ENCODE assay signal across 31 cellular contexts in the genomic region with DNA sequence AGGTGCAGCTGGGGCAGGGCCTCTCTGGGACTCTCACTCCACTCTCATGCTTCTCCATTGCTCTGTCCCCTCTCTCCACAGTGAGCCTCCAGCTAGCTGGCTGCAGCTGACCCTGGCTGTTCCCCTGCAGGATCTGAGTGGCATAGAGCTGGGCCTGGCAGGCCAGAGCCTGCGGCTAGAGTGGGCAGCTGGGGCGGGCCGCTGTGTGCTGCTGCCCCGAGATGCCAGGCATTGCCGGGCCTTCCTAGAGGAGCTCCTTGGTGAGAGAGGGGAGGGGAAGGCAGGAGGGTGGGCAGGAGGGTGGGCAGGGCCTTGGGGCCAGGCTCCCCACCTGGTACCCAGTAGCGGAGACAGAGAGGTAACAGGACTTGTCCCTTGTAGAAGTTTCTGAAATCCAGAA. TPM values are rescaled to one million over a fixed set of nuclear protein-coding genes. Genes with fewer than 3 reads are reported as not detected.
"Had no signal": no experiment of that assay in that cellular context is flagged by ENCODE, and none has a peak within 500 bp of the region (broad histone marks: within the 10 kb centered on the region; RNA-seq: fewer than 3 reads in every experiment).

No MANE protein-coding gene starts in this region.

- ATAC-seq: left colon, left lung, lower lobe of right lung, right cardiac atrium had no signal

- DNase-seq: head of caudate nucleus; hippocampal formation; left colon; left lung; lower lobe of right lung; mammary epithelial cell; mesenchymal stem cell; occipital lobe; right cardiac atrium; stimulated activated CD4-positive, alpha-beta T cell treated with anti-CD3 and anti-CD28 coated beads, Interleukin-12 subunit alpha, Interleukin-12 subunit beta, amount 100 ng/mL, for 4 hours; stimulated activated CD4-positive, alpha-beta T cell treated with anti-CD3 and anti-CD28 coated beads, Interleukin-15, amount 100 ng/mL, for 24 hours; stimulated activated CD4-positive, alpha-beta T cell treated with anti-CD3 and anti-CD28 coated beads, Interleukin-2, amount 100 ng/mL, for 24 hours; stimulated activated CD4-positive, alpha-beta T cell treated with anti-CD3 and anti-CD28 coated beads, Interleukin-4, amount 100 ng/mL, for 1 hour; substantia nigra; upper lobe of left lung had no signal

- H3K4me2 ChIP-seq: smooth muscle cell had no signal

- H3K4me3 Mint-ChIP-seq: nephron; neural crest cell; stimulated activated naive B cell treated with anti-CD40 and anti-IgM and Interleukin-4, amounts not matched to agents 10 μg/mL and 1 μg/mL and 100 μg/mL, for 72 hours; stimulated activated naive CD8-positive, alpha-beta T cell treated with anti-CD3 and anti-CD28 coated beads, Interleukin-15, Interleukin-2, amounts not matched to agents 100 ng/mL and 50 ng/mL, for 24 hours had no signal

- H3K9me3 ChIP-seq: left lung, lower lobe of right lung, neutrophil, ovary, thyroid gland, transverse colon, upper lobe of left lung had no signal

- FAIRE-seq: keratinocyte had no signal

- H3K36me3 ChIP-seq: ovary had no signal

- H3K27me3 Mint-ChIP-seq: naive thymus-derived CD8-positive, alpha-beta T cell; progenitor cell of endocrine pancreas; stimulated activated naive B cell treated with anti-CD40 and anti-IgM and Interleukin-4, amounts not matched to agents 10 μg/mL and 1 μg/mL and 100 μg/mL, for 72 hours; stimulated activated naive CD8-positive, alpha-beta T cell treated with anti-CD3 and anti-CD28 coated beads, Interleukin-15, Interleukin-2, amounts not matched to agents 100 ng/mL and 50 ng/mL, for 24 hours had no signal

- H3K4me1 Mint-ChIP-seq: neural crest cell had no signal

- H3K27ac ChIP-seq: left lung, lower lobe of right lung, neutrophil, ovary, thyroid gland, transverse colon, upper lobe of left lung had no signal

- H3K9me3 Mint-ChIP-seq: naive thymus-derived CD8-positive, alpha-beta T cell; nephron; neural crest cell; stimulated activated naive B cell treated with anti-CD40 and anti-IgM and Interleukin-4, amounts not matched to agents 10 μg/mL and 1 μg/mL and 100 μg/mL, for 72 hours; stimulated activated naive CD8-positive, alpha-beta T cell treated with anti-CD3 and anti-CD28 coated beads, Interleukin-15, Interleukin-2, amounts not matched to agents 100 ng/mL and 50 ng/mL, for 24 hours had no signal

- H3K27me3 ChIP-seq: left lung, neutrophil, ovary, thyroid gland, transverse colon, upper lobe of left lung had no signal

- H3K27ac Mint-ChIP-seq: nephron; progenitor cell of endocrine pancreas; stimulated activated naive B cell treated with anti-CD40 and anti-IgM and Interleukin-4, amounts not matched to agents 10 μg/mL and 1 μg/mL and 100 μg/mL, for 72 hours had no signal

- H3K4me3 ChIP-seq: left lung, lower lobe of right lung, ovary, smooth muscle cell, thyroid gland, transverse colon, upper lobe of left lung had no signal

- H3K4me1 ChIP-seq: left lung, lower lobe of right lung, thyroid gland, transverse colon, upper lobe of left lung had no signal

RNA-seq across cellular contexts. Expression of a gene that starts 13.8 kb away (rescaled TPM):
- polyA plus RNA-seq: naive thymus-derived CD8-positive, alpha-beta T cell had no signal

RNA-seq across cellular contexts. Expression of a gene that starts 41.6 kb away (rescaled TPM):
- total RNA-seq: left colon; lower lobe of right lung; naive thymus-derived CD8-positive, alpha-beta T cell; neural crest cell; occipital lobe; pulmonary artery endothelial cell; skeletal muscle tissue; temporal lobe; transverse colon; urinary bladder had no signal
- polyA plus RNA-seq: naive thymus-derived CD8-positive, alpha-beta T cell had no signal

RNA-seq across cellular contexts. Expression of a gene that starts 42.3 kb away (rescaled TPM):
- polyA plus RNA-seq: naive thymus-derived CD8-positive, alpha-beta T cell had no signal
